ENCODE assay signal across 15 cellular contexts in genomic region chr11:63873381-63873780, GRCh38. TPM values are rescaled to one million over a fixed set of nuclear protein-coding genes. Genes with fewer than 3 reads are reported as not detected.
A peak's percentile ranks its signal among the peaks of the same experiment; 100 is the strongest.
DNase-seq lines count a peak whose midpoint lies in the region; ATAC-seq and TF ChIP-seq lines count a peak whose summit lies in the region.
"Had no signal": no experiment of that assay in that cellular context is flagged by ENCODE, and none has a peak within 500 bp of the region (broad histone marks: within the 10 kb centered on the region; RNA-seq: fewer than 3 reads in every experiment).

No MANE protein-coding gene starts in this region.

- H3K4me1 Mint-ChIP-seq in central memory CD8-positive, alpha-beta T cell = peaks cover 63% of the 10 kb centered on the region

- H3K4me1 ChIP-seq in heart right ventricle (peaks cover 30 to 96% (median 83%) of the 10 kb centered on the region in 9 donors), neutrophil (ENCODE audit: control insufficient read depth in 1 of 2, insufficient read depth in 1 of 2, low read depth in 1 of 2, low read length in 1 of 2) (peaks cover 63 to 75% of the 10 kb centered on the region in 2 experiments)

- peak overlapping the region; percentile 25 for H3K27ac Mint-ChIP-seq in central memory CD8-positive, alpha-beta T cell (ENCODE audit: low read depth)
- H3K27ac Mint-ChIP-seq: activated CD8-positive, alpha-beta T cell treated with anti-CD3 and anti-CD28 coated beads for 36 hours; activated T-helper 2 cell treated with anti-CD3 and anti-CD28 coated beads, Interferon-gamma antibody, Interleukin-2, Interleukin-4, amounts not matched to agents 10 μg/mL and 5 μg/mL and 100 μg/mL, durations not matched to agents 14 hours and 24 hours and 36 hours had no signal

- H3K9me3 ChIP-seq in heart right ventricle (no peaks in the 10 kb centered on the region), neutrophil (no peaks in the 10 kb centered on the region)
- H3K9me3 ChIP-seq: mucosa of descending colon had no signal

- H3K4me3 ChIP-seq in heart right ventricle (no peak overlapping the region), neutrophil (ENCODE audit: low read depth in 1 of 2, low read length in 1 of 2) (peak overlapping the region in 1 of 2 experiments; percentile 57), coronary artery (no peak overlapping the region)
- H3K4me3 ChIP-seq: mucosa of descending colon had no signal

- no peak for ATAC-seq in heart right ventricle
- ATAC-seq in left cardiac atrium = no peak
- ATAC-seq in central memory CD8-positive, alpha-beta T cell (replicated peaks; ENCODE audit: extremely low read depth, poor library complexity, severe bottlenecking) = no peak
- no peak for ATAC-seq in omental fat pad (ENCODE audit: low FRiP score)
- no peak for ATAC-seq in HG03139 (IDR thresholded peaks at IDR 0.05; ENCODE audit: unreplicated experiment)
- ATAC-seq: activated CD8-positive, alpha-beta T cell treated with anti-CD3 and anti-CD28 coated beads for 36 hours had no signal

- H3K36me3 ChIP-seq in heart right ventricle (peaks cover 0 to 9% (median 0%) of the 10 kb centered on the region in 9 donors), neutrophil (peaks cover 5% of the 10 kb centered on the region)

- intact Hi-C loops in heart right ventricle (cut with DNase I) (loop anchor here in 7 of 10 donors (2.0 to 5.0 kb wide), 5 partner anchors 35 to 65 kb away; partner anchors contain the start of genes MARK2 (in 6 of the 7), RCOR2 (in 2 of the 7) and NAA40 (in 1 of the 7)), left cardiac atrium (cut with DNase I) (no loop called here)

- WGBS in heart right ventricle, 2 donors = 89% methylated on average over 9 of the region's 9 CpGs

- DNase-seq in heart right ventricle = no peak
- no peak for DNase-seq in left cardiac atrium
- no peak for DNase-seq in central memory CD8-positive, alpha-beta T cell (ENCODE audit: low spot score in 2 of 2)
- DNase-seq in coronary artery (ENCODE audit: low spot score) = no peak
- no peak for DNase-seq in retina
- DNase-seq in omental fat pad (ENCODE audit: low spot score) = no peak
- DNase-seq: activated CD8-positive, alpha-beta T cell treated with anti-CD3 and anti-CD28 coated beads for 36 hours; effector memory CD4-positive, alpha-beta T cell; MM.1S; SIG-M5; stimulated activated CD4-positive, alpha-beta T cell treated with anti-CD3 and anti-CD28 coated beads, Interleukin-1b, Interleukin-23, amount 100 ng/mL, for 48 hours had no signal

- peaks cover 7% of the 10 kb centered on the region for H3K36me3 Mint-ChIP-seq in central memory CD8-positive, alpha-beta T cell (ENCODE audit: insufficient read depth)

- no peaks in the 10 kb centered on the region for H3K27me3 ChIP-seq in heart right ventricle
- no peaks in the 10 kb centered on the region for H3K27me3 ChIP-seq in neutrophil

- H3K9me3 Mint-ChIP-seq in central memory CD8-positive, alpha-beta T cell = no peaks in the 10 kb centered on the region
- H3K9me3 Mint-ChIP-seq: activated CD8-positive, alpha-beta T cell treated with anti-CD3 and anti-CD28 coated beads for 36 hours; activated T-helper 2 cell treated with anti-CD3 and anti-CD28 coated beads, Interferon-gamma antibody, Interleukin-2, Interleukin-4, amounts not matched to agents 10 μg/mL and 5 μg/mL and 100 μg/mL, durations not matched to agents 14 hours and 24 hours and 36 hours had no signal

- no peak overlapping the region for H3K4me3 Mint-ChIP-seq in central memory CD8-positive, alpha-beta T cell
- H3K4me3 Mint-ChIP-seq: activated CD8-positive, alpha-beta T cell treated with anti-CD3 and anti-CD28 coated beads for 36 hours had no signal

- no peaks in the 10 kb centered on the region for H3K27me3 Mint-ChIP-seq in central memory CD8-positive, alpha-beta T cell
- H3K27me3 Mint-ChIP-seq: activated CD8-positive, alpha-beta T cell treated with anti-CD3 and anti-CD28 coated beads for 36 hours had no signal

- H3K27ac ChIP-seq in heart right ventricle = peak overlapping the region; percentile 46 to 90 (median 79)
- peak overlapping the region; percentile 84 for H3K27ac ChIP-seq in neutrophil
- peak overlapping the region in 1 of 2 donors; percentile 65 for H3K27ac ChIP-seq in coronary artery

- TF ChIP-seq CTCF in heart right ventricle (IDR thresholded peaks at IDR 0.05) = no peak
- TF ChIP-seq CTCF in neutrophil (IDR thresholded peaks at IDR 0.05) = no peak
- TF ChIP-seq CTCF in coronary artery (IDR thresholded peaks at IDR 0.05) = no peak
- no peak for TF ChIP-seq CTCF in omental fat pad (IDR thresholded peaks at IDR 0.05)

RNA-seq across cellular contexts. Expression of gene MARK2, which starts 34.5 kb away (rescaled TPM):
- total RNA-seq in heart right ventricle = 10 to 100 TPM; 33.8 to 42.7 (median 39.0) TPM
- 10 to 100 TPM; 12.6 to 18.9 TPM for polyA plus RNA-seq in heart right ventricle
- 10 to 100 TPM; 33.5 to 37.5 TPM for total RNA-seq in left cardiac atrium
- 10 to 100 TPM; 14.8 to 27.1 (median 23.4) TPM for total RNA-seq in omental fat pad

RNA-seq across cellular contexts. Expression of gene RCOR2, which starts 43.6 kb away (rescaled TPM):
- 1 to 10 TPM; 1.1 to 8.4 (median 5.0) TPM for total RNA-seq in heart right ventricle
- polyA plus RNA-seq in heart right ventricle = 1 to 10 TPM; 4.4 to 5.4 TPM
- total RNA-seq in left cardiac atrium = 1 to 10 TPM; 2.3 to 8.3 TPM
- under 1 TPM in 1 of 4 donors, not detected in 3; 0.32 TPM for total RNA-seq in omental fat pad

Comparison
In these comparisons a context has a peak if more than half of its experiments do, and no peak if none do; other contexts are left out.
1. intact Hi-C loops: an anchor here in heart right ventricle (2.0 to 5.0 kb wide); none called in left cardiac atrium.